ENCODE assay signal across 8 cellular contexts in the genomic region with DNA sequence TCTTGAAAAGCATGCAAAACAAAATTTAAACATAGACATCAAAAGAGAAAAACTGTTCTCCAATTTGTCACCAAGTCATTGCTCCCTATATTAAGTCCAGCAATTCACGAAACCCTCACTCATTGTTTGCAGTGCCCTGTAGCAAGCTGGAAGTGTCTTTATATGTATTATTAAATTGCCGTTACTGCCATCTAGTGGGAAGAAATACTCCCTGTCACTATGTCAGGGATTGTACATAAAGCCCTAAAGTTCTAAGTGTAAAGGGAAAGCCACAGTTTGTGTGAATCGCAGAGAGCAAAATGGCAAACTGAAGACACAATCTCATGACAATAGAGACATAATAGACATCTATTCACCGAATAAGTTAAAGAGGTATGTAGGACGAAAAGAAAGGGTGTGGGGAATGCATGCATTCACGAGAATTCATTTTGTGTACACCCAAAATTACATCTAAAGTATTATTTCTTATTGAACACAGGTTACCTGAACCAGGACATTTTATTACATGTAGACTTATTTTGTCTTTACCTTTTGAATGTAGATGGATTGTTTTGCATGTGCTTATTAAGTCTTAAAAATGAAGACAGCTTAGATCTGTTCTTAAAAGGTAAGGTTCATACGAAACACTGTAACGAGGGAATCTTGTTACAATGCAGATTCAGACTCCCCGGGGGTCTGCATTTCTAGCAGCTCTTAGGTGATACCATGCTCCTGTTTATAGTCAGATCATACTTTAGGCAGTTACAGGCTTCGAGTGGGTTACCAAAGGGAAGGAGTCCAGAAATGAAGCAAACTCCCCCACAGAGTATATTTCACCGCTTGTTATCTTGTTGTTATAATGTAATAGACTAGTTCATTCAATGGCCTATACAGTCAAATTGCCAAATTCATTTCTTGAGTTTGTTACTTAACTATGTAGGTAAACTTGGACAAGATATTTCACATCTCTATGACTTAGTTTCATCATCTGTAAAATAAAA.
DNase-seq lines count a peak whose midpoint lies in the region; ATAC-seq and FAIRE-seq lines count a peak whose summit lies in the region.

No MANE protein-coding gene starts in this region.

- no peaks in the 10 kb centered on the region for H3K9me3 Mint-ChIP-seq in naive thymus-derived CD8-positive, alpha-beta T cell

- no peak overlapping the region for H3K4me3 Mint-ChIP-seq in naive thymus-derived CD8-positive, alpha-beta T cell

- H3K27ac Mint-ChIP-seq in naive thymus-derived CD8-positive, alpha-beta T cell, result no peak overlapping the region

- ATAC-seq in HG02571 (IDR thresholded peaks at IDR 0.05; ENCODE audit: unreplicated experiment), result peak; percentile 81
- ATAC-seq in naive thymus-derived CD8-positive, alpha-beta T cell, result peak; percentile 52 to 70

- peak; percentile 33 for DNase-seq in GM04504 (ENCODE audit: low read depth)
- DNase-seq in MV-4-11 (lab: John Stamatoyannopoulos, UW), result peak; percentile 40
- DNase-seq in SK-N-DZ (ENCODE audit: low spot score), result peak; percentile 70
- peak; percentile 68 for DNase-seq in fibroblast of gingiva (ENCODE audit: low read depth)
- peak in 3 of 10 donors; percentile 21 to 36 (median 23) for DNase-seq in naive thymus-derived CD8-positive, alpha-beta T cell
- no peak for DNase-seq in COLO668 (lab: John Stamatoyannopoulos, UW; ENCODE audit: unreplicated experiment)

- POLR2A ChIA-PET in naive thymus-derived CD8-positive, alpha-beta T cell (lab: Charles Lee), result no interaction called here

- H3K36me3 Mint-ChIP-seq in naive thymus-derived CD8-positive, alpha-beta T cell, result no peaks in the 10 kb centered on the region

- H3K4me1 Mint-ChIP-seq in naive thymus-derived CD8-positive, alpha-beta T cell, result peaks cover 0 to 2% (median 0%) of the 10 kb centered on the region in 4 donors

- H3K27me3 Mint-ChIP-seq in naive thymus-derived CD8-positive, alpha-beta T cell, result no peaks in the 10 kb centered on the region

- FAIRE-seq in A204.1 (lab: Jason Lieb, UNC), result peak; percentile 99
